ENCODE assay signal across 18 cellular contexts in genomic region chr18:49030692-49031443, GRCh38.
DNase-seq lines count a peak whose midpoint lies in the region; ATAC-seq and TF ChIP-seq lines count a peak whose summit lies in the region.
"Had no signal": no experiment of that assay in that cellular context is flagged by ENCODE, and none has a peak within 500 bp of the region (broad histone marks: within the 10 kb centered on the region; RNA-seq: fewer than 3 reads in every experiment).

No MANE protein-coding gene starts in this region.

- peak overlapping the region; percentile 86 for H3K27ac Mint-ChIP-seq in stimulated activated naive CD8-positive, alpha-beta T cell treated with anti-CD3 and anti-CD28 coated beads, Interleukin-15, Interleukin-2, amounts not matched to agents 100 ng/mL and 50 ng/mL, for 24 hours
- peak overlapping the region; percentile 72 to 86 for H3K27ac Mint-ChIP-seq in natural killer cell
- H3K27ac Mint-ChIP-seq: T-cell had no signal

- DNase-seq in stimulated activated naive CD8-positive, alpha-beta T cell treated with anti-CD3 and anti-CD28 coated beads, Interleukin-15, Interleukin-2, amounts not matched to agents 100 U/mL and 50 U/mL, for 24 hours = no peak
- peak; percentile 36 for DNase-seq in dedifferentiated amniotic fluid mesenchymal stem cell (ENCODE audit: extremely low spot score)
- no peak for DNase-seq in natural killer cell
- DNase-seq in islet precursor cell = no peak
- DNase-seq in SKM-1 treated with dmso at 0.1 percent for 144 hours (lab: John Stamatoyannopoulos, UW; ENCODE audit: unreplicated experiment) = no peak
- DNase-seq: AML-193; amniotic stem cell; effector CD8-positive, alpha-beta T cell; mesendoderm; NCI-H1092 treated with DMSO at 0.1 percent for 48 hours; NCI-H526 treated with DMSO at 0.1 percent for 48 hours; SHP77 had no signal

- ATAC-seq in stimulated activated naive CD8-positive, alpha-beta T cell treated with anti-CD3 and anti-CD28 coated beads, Interleukin-15, Interleukin-2, amounts not matched to agents 100 U/mL and 50 U/mL, for 24 hours = no peak
- ATAC-seq in natural killer cell = no peak
- no peak for ATAC-seq in GM21447 (IDR thresholded peaks at IDR 0.05; ENCODE audit: unreplicated experiment)
- ATAC-seq: GM12878 had no signal

- no peak for TF ChIP-seq CTCF in natural killer cell (IDR thresholded peaks at IDR 0.05)

- peaks cover 3% of the 10 kb centered on the region for H3K36me3 Mint-ChIP-seq in stimulated activated naive CD8-positive, alpha-beta T cell treated with anti-CD3 and anti-CD28 coated beads, Interleukin-15, Interleukin-2, amounts not matched to agents 100 ng/mL and 50 ng/mL, for 24 hours (ENCODE audit: low read depth)
- no peaks in the 10 kb centered on the region for H3K36me3 Mint-ChIP-seq in natural killer cell

- no peaks in the 10 kb centered on the region for H3K9me3 Mint-ChIP-seq in stimulated activated naive CD8-positive, alpha-beta T cell treated with anti-CD3 and anti-CD28 coated beads, Interleukin-15, Interleukin-2, amounts not matched to agents 100 ng/mL and 50 ng/mL, for 24 hours
- H3K9me3 Mint-ChIP-seq in natural killer cell = no peaks in the 10 kb centered on the region

- peaks cover 28% of the 10 kb centered on the region for H3K4me1 Mint-ChIP-seq in stimulated activated naive CD8-positive, alpha-beta T cell treated with anti-CD3 and anti-CD28 coated beads, Interleukin-15, Interleukin-2, amounts not matched to agents 100 ng/mL and 50 ng/mL, for 24 hours (ENCODE audit: low read depth)
- H3K4me1 Mint-ChIP-seq in natural killer cell = peaks cover 13 to 21% of the 10 kb centered on the region in 2 donors
- H3K4me1 Mint-ChIP-seq: neural crest cell had no signal

- H3K27me3 Mint-ChIP-seq in stimulated activated naive CD8-positive, alpha-beta T cell treated with anti-CD3 and anti-CD28 coated beads, Interleukin-15, Interleukin-2, amounts not matched to agents 100 ng/mL and 50 ng/mL, for 24 hours = peaks cover 4% of the 10 kb centered on the region
- H3K27me3 Mint-ChIP-seq in natural killer cell (ENCODE audit: low read depth in 2 of 2) = peaks cover 0 to under 1% of the 10 kb centered on the region in 2 donors
- H3K27me3 Mint-ChIP-seq: T-cell had no signal

- no peak overlapping the region for H3K4me3 Mint-ChIP-seq in stimulated activated naive CD8-positive, alpha-beta T cell treated with anti-CD3 and anti-CD28 coated beads, Interleukin-15, Interleukin-2, amounts not matched to agents 100 ng/mL and 50 ng/mL, for 24 hours
- H3K4me3 Mint-ChIP-seq in natural killer cell = no peak overlapping the region
- H3K4me3 Mint-ChIP-seq: activated T-helper 1 cell treated with anti-CD3 and anti-CD28 coated beads, Interleukin-12 subunit alpha, Interleukin-12 subunit beta, Interleukin-2, Interleukin-4 antibody, amounts not matched to agents 30 ng/mL and 10 ng/mL and 1 ng/mL, durations not matched to agents 14 hours and 24 hours and 36 hours; neural crest cell had no signal

- intact Hi-C loops in natural killer cell (cut with micrococcal nuclease) = no loop called here
